ENCODE assay signal across 8 cellular contexts in genomic region chr6:13397359-13398080, GRCh38.
DNase-seq lines count a peak whose midpoint lies in the region; ATAC-seq, FAIRE-seq and TF ChIP-seq lines count a peak whose summit lies in the region.

No MANE protein-coding gene starts in this region.

- H3K79me2 ChIP-seq in keratinocyte (ENCODE audit: control insufficient read depth, insufficient read depth, low read length) = peaks cover 21% of the 10 kb centered on the region

- no peaks in the 10 kb centered on the region for H3K9me1 ChIP-seq in keratinocyte (ENCODE audit: control insufficient read depth, extremely low read depth, insufficient read depth, low read length)

- no peak overlapping the region for H3K27ac Mint-ChIP-seq in T-helper 2 cell treated with Interferon-gamma antibody and Interleukin-4, amounts not matched to agents 5 μg/mL and 100 μg/mL, for 36 hours

- H4K20me1 ChIP-seq in keratinocyte (ENCODE audit: control insufficient read depth, extremely low read depth, insufficient read depth, low read length) = no peaks in the 10 kb centered on the region

- peak; percentile 49 for DNase-seq in NOMO-1 treated with dmso at 0.1 percent for 144 hours (lab: John Stamatoyannopoulos, UW; ENCODE audit: unreplicated experiment)
- no peak for DNase-seq in keratinocyte (ENCODE audit: low read depth, low spot score)
- DNase-seq in gastrocnemius medialis = no peak
- no peak for DNase-seq in activated T-cell treated with anti-CD3 and anti-CD28 coated beads, Interleukin-2, amount 50 U/mL, for 48 hours
- DNase-seq in activated CD4-positive, alpha-beta T cell treated with anti-CD3 and anti-CD28 coated beads, Interleukin-2, amount 50 U/mL, for 4 hours = no peak
- no peak for DNase-seq in T-helper 2 cell treated with Interferon-gamma antibody and Interleukin-4, amounts not matched to agents 5 μg/mL and 100 μg/mL, for 36 hours (ENCODE audit: low spot score)

- peak overlapping the region in 2 of 3 experiments; percentile 2 to 39 for H3K4me3 ChIP-seq in keratinocyte (ENCODE audit: control insufficient read depth in 2 of 3, extremely low read depth in 1 of 3, insufficient read depth in 2 of 3, low read depth in 1 of 3, low read length in 3 of 3)
- H3K4me3 ChIP-seq in gastrocnemius medialis = no peak overlapping the region

- ATAC-seq in GM19035 (IDR thresholded peaks at IDR 0.05; ENCODE audit: unreplicated experiment) (peak; percentile 73), HG02884 (IDR thresholded peaks at IDR 0.05; ENCODE audit: unreplicated experiment) (peak; percentile 66), gastrocnemius medialis (no peak)

- no peaks in the 10 kb centered on the region for H3K9me3 Mint-ChIP-seq in T-helper 2 cell treated with Interferon-gamma antibody and Interleukin-4, amounts not matched to agents 5 μg/mL and 100 μg/mL, for 36 hours

- no peak for FAIRE-seq in keratinocyte (lab: Jason Lieb, UNC)

- in situ Hi-C loops in gastrocnemius medialis (cut with MboI; ENCODE audit: low sequenced_read_pairs in 4 of 4) = no loop called here

- intact Hi-C loops in gastrocnemius medialis (cut with DNase I; ENCODE audit: low total_unique reads) = loop anchor here (5.0 kb wide), 1 partner anchor 65 kb away; no protein-coding TSS in a partner anchor

- H2AFZ ChIP-seq in keratinocyte (ENCODE audit: control insufficient read depth, low read length) = no peak overlapping the region

- no peaks in the 10 kb centered on the region for H3K27me3 Mint-ChIP-seq in T-helper 2 cell treated with Interferon-gamma antibody and Interleukin-4, amounts not matched to agents 5 μg/mL and 100 μg/mL, for 36 hours (ENCODE audit: low read depth)

- dilution Hi-C loops in keratinocyte (cut with MboI; ENCODE audit: extremely low pct_ligation_motif_present, low sequenced_read_pairs) = no loop called here

- TF ChIP-seq POLR2A in gastrocnemius medialis (IDR thresholded peaks at IDR 0.05) = no peak

- H3K9me3 ChIP-seq in keratinocyte (ENCODE audit: control insufficient read depth, low read depth, low read length) (no peaks in the 10 kb centered on the region), gastrocnemius medialis (no peaks in the 10 kb centered on the region)

- peaks cover 36% of the 10 kb centered on the region for H3K4me1 ChIP-seq in keratinocyte (ENCODE audit: control insufficient read depth, extremely low read depth, insufficient read depth, low read length)
- H3K4me1 ChIP-seq in gastrocnemius medialis = peaks cover 24 to 38% of the 10 kb centered on the region in 2 donors

- no peak overlapping the region for H3K4me3 Mint-ChIP-seq in T-helper 2 cell treated with Interferon-gamma antibody and Interleukin-4, amounts not matched to agents 5 μg/mL and 100 μg/mL, for 36 hours

- H3K36me3 Mint-ChIP-seq in T-helper 2 cell treated with Interferon-gamma antibody and Interleukin-4, amounts not matched to agents 5 μg/mL and 100 μg/mL, for 36 hours (ENCODE audit: low read depth) = no peaks in the 10 kb centered on the region

- H3K27ac ChIP-seq in keratinocyte (ENCODE audit: control insufficient read depth, insufficient read depth, low read length) (peak overlapping the region; percentile 60), gastrocnemius medialis (no peak overlapping the region)

- H3K27me3 ChIP-seq in keratinocyte (ENCODE audit: control insufficient read depth, extremely low read depth, insufficient read depth, low read length) (no peaks in the 10 kb centered on the region), gastrocnemius medialis (no peaks in the 10 kb centered on the region)

- TF ChIP-seq CTCF in keratinocyte (optimal IDR thresholded peaks at IDR 0.05 in 1 of 3, IDR thresholded peaks at IDR 0.05 in 1 of 3, conservative IDR thresholded peaks at IDR 0.05 in 1 of 3; ENCODE audit: extremely low read depth in 1 of 3, insufficient read depth in 2 of 3, low read length in 3 of 3) (peak in 2 of 3 experiments; percentile 30 to 40), gastrocnemius medialis (IDR thresholded peaks at IDR 0.05 in 4 of 5, conservative IDR thresholded peaks at IDR 0.05 in 1 of 5) (no peak)

- H3K36me3 ChIP-seq in keratinocyte (ENCODE audit: control insufficient read depth in 2 of 2, extremely low read depth in 1 of 2, insufficient read depth in 2 of 2, low read length in 2 of 2) (no peaks in the 10 kb centered on the region), gastrocnemius medialis (no peaks in the 10 kb centered on the region)

- H3K9ac ChIP-seq in keratinocyte (ENCODE audit: control insufficient read depth, extremely low read depth, insufficient read depth, low read length) = no peak overlapping the region

- H3K4me2 ChIP-seq in keratinocyte (ENCODE audit: control insufficient read depth, extremely low read depth, insufficient read depth, low read depth, low read length) = peak overlapping the region; percentile 80

- H3K4me1 Mint-ChIP-seq in T-helper 2 cell treated with Interferon-gamma antibody and Interleukin-4, amounts not matched to agents 5 μg/mL and 100 μg/mL, for 36 hours (ENCODE audit: low read depth) = peaks cover 10% of the 10 kb centered on the region

Comparison
In these comparisons a context has a peak if more than half of its experiments do, and no peak if none do; other contexts are left out.
1. ATAC-seq: peak in GM19035 (single experiment) and HG02884 (single experiment); none in gastrocnemius medialis (0 of 2).
2. H3K4me3 ChIP-seq: peak in keratinocyte (2 of 3); none in gastrocnemius medialis (0 of 4).
3. CTCF ChIP-seq: peak in keratinocyte (2 of 3); none in gastrocnemius medialis (0 of 5).